9 cellular contexts compared by ENCODE assay signal in the genomic region with DNA sequence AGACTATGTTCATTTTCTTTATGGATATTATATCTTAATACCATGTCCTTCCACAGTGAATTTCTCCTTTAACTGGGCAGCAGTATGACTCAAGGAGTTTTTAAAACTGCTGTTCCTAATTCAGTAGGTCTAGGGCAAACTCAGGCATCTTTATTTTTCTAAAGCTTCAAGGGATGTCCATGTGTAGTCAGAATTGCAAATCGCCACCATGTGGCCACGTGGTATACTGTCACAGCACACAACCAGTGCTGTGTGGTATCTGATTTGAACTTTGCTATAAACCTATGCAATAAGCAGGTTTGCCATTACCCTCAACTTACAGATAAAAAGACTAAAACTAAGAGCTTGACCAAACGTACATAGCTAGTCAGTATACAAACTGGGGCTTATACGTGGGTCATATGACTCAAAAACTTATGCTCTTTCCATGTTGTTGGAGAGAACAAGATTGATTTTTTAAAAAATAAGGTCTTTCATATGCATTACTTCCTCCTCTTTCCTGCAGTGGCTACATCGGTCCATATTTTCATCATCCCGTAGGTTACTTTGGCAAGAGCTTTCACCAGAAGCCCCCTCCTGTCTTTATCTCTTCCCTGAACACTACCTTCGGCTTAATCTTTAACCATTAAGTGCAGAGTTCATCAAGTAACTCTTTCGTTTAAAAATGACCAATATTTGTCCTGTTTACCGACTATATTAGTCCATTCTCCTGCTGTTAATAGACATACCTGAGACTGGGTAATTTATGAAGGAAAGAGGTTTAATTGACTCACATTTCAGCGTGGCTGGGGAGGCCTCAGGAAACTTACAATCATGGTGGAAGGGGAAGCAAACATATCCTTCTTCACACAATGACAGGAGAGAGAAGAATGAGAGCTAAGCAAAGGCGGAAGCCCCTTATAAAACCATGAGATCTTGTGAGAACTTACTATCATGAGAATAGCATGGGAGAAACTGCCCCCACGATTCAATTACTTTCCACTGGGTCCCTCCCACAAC. TPM values are rescaled to one million over a fixed set of nuclear protein-coding genes. Genes with fewer than 3 reads are reported as not detected.
DNase-seq lines count a peak whose midpoint lies in the region; ATAC-seq and TF ChIP-seq lines count a peak whose summit lies in the region.
"Had no signal": no experiment of that assay in that cellular context is flagged by ENCODE, and none has a peak within 500 bp of the region (broad histone marks: within the 10 kb centered on the region; RNA-seq: fewer than 3 reads in every experiment).

No MANE protein-coding gene starts in this region.

- no peak overlapping the region for H3K27ac ChIP-seq in CD4-positive, alpha-beta T cell (ENCODE audit: low read depth, low read length)
- peak overlapping the region; percentile 48 for H3K27ac ChIP-seq in hepatocyte
- H3K27ac ChIP-seq: SK-N-MC had no signal

- H3K36me3 Mint-ChIP-seq in CD4-positive, alpha-beta T cell (ENCODE audit: low read depth), result no peaks in the 10 kb centered on the region
- no peaks in the 10 kb centered on the region for H3K36me3 Mint-ChIP-seq in stimulated activated effector memory CD8-positive, alpha-beta T cell treated with anti-CD3 and anti-CD28 coated beads, Interleukin-12 subunit alpha, Interleukin-12 subunit beta, amount 100 ng/mL, for 72 hours

- no peaks in the 10 kb centered on the region for H3K79me2 ChIP-seq in hepatocyte

- H3K9me3 Mint-ChIP-seq in CD4-positive, alpha-beta T cell, result no peaks in the 10 kb centered on the region
- no peaks in the 10 kb centered on the region for H3K9me3 Mint-ChIP-seq in stimulated activated effector memory CD8-positive, alpha-beta T cell treated with anti-CD3 and anti-CD28 coated beads, Interleukin-12 subunit alpha, Interleukin-12 subunit beta, amount 100 ng/mL, for 72 hours

- DNase-seq in CD4-positive, alpha-beta T cell, result peak in 6 of 10 experiments; percentile 15 to 45 (median 22)
- DNase-seq in NCI-H526 (lab: John Stamatoyannopoulos, UW) (peak; percentile 15 to 72), hepatocyte (ENCODE audit: low spot score) (peak; percentile 72), SHP77 treated with DMSO at 0.1 percent for 48 hours (lab: John Stamatoyannopoulos, UW) (no peak)
- DNase-seq in activated naive CD4-positive, alpha-beta T cell treated with anti-CD3 and anti-CD28 coated beads, Interleukin-2, amount 50 U/mL, for 16 hours, result peak; percentile 42
- DNase-seq in stimulated activated effector memory CD8-positive, alpha-beta T cell treated with anti-CD3 and anti-CD28 coated beads, Interleukin-12 subunit alpha, Interleukin-12 subunit beta, amount 100 ng/mL, for 72 hours (ENCODE audit: low spot score in 2 of 2), result no peak

- no peaks in the 10 kb centered on the region for H3K9me3 ChIP-seq in CD4-positive, alpha-beta T cell (ENCODE audit: control insufficient read depth, low read length)
- no peaks in the 10 kb centered on the region for H3K9me3 ChIP-seq in hepatocyte (ENCODE audit: low read depth)

- H3K9me2 ChIP-seq in hepatocyte (replicated peaks; ENCODE audit: insufficient read depth), result no peaks in the 10 kb centered on the region

- H3K4me3 Mint-ChIP-seq in CD4-positive, alpha-beta T cell, result no peak overlapping the region
- no peak overlapping the region for H3K4me3 Mint-ChIP-seq in stimulated activated effector memory CD8-positive, alpha-beta T cell treated with anti-CD3 and anti-CD28 coated beads, Interleukin-12 subunit alpha, Interleukin-12 subunit beta, amount 100 ng/mL, for 72 hours

- WGBS in hepatocyte (ENCODE audit: low lambda C conversion rate, missing lambda C conversion rate), result 44% methylated on average over 11 of the region's 12 CpGs

- H3K36me3 ChIP-seq in hepatocyte (replicated peaks; ENCODE audit: insufficient read depth, low read depth), result no peaks in the 10 kb centered on the region

- no peaks in the 10 kb centered on the region for H3K27me3 Mint-ChIP-seq in CD4-positive, alpha-beta T cell

- CTCF ChIA-PET in CD4-positive, alpha-beta T cell (lab: Charles Lee), result interaction anchor here (0.6 to 3.8 kb wide), 8 partner anchors 8 to 227 kb away, joined by 3 to 24 read pairs (median 4); a partner anchor contains a TSS

- POLR2A ChIA-PET in CD4-positive, alpha-beta T cell (lab: Charles Lee), result no interaction called here

- ATAC-seq in CD4-positive, alpha-beta T cell (ENCODE audit: poor library complexity), result peak; percentile 90
- peak; percentile 90 for ATAC-seq in GM18867 (IDR thresholded peaks at IDR 0.05; ENCODE audit: unreplicated experiment)
- ATAC-seq in HG02973 (IDR thresholded peaks at IDR 0.05; ENCODE audit: unreplicated experiment), result peak; percentile 77
- peak; percentile 81 for ATAC-seq in stimulated activated effector memory CD8-positive, alpha-beta T cell treated with anti-CD3 and anti-CD28 coated beads, Interleukin-12 subunit alpha, Interleukin-12 subunit beta, amount 100 ng/mL, for 72 hours

- no peak overlapping the region for H3K27ac Mint-ChIP-seq in CD4-positive, alpha-beta T cell
- no peak overlapping the region for H3K27ac Mint-ChIP-seq in stimulated activated effector memory CD8-positive, alpha-beta T cell treated with anti-CD3 and anti-CD28 coated beads, Interleukin-12 subunit alpha, Interleukin-12 subunit beta, amount 100 ng/mL, for 72 hours

- intact Hi-C loops in CD4-positive, alpha-beta T cell (cut with DNase I, micrococcal nuclease), result loop anchor here in 1 of 2 experiments (1.0 kb wide), 1 partner anchor 227 kb away; no protein-coding TSS in a partner anchor

- no peaks in the 10 kb centered on the region for H3K27me3 ChIP-seq in CD4-positive, alpha-beta T cell (ENCODE audit: control insufficient read depth, insufficient read depth, low read length)
- H3K27me3 ChIP-seq in hepatocyte, result no peaks in the 10 kb centered on the region

- TF ChIP-seq CTCF in CD4-positive, alpha-beta T cell (IDR thresholded peaks at IDR 0.05), result peak; percentile 73
- TF ChIP-seq CTCF in hepatocyte (IDR thresholded peaks at IDR 0.05; ENCODE audit: poor library complexity), result peak; percentile 62

- no peak overlapping the region for H2AFZ ChIP-seq in hepatocyte

- peaks cover 3% of the 10 kb centered on the region for H3K4me1 ChIP-seq in hepatocyte (ENCODE audit: insufficient read depth)

- no peak overlapping the region for H3K4me3 ChIP-seq in hepatocyte
- H3K4me3 ChIP-seq: SK-N-MC had no signal

- peaks cover 16% of the 10 kb centered on the region for H3K4me1 Mint-ChIP-seq in CD4-positive, alpha-beta T cell (ENCODE audit: low read depth)
- peaks cover 11% of the 10 kb centered on the region for H3K4me1 Mint-ChIP-seq in stimulated activated effector memory CD8-positive, alpha-beta T cell treated with anti-CD3 and anti-CD28 coated beads, Interleukin-12 subunit alpha, Interleukin-12 subunit beta, amount 100 ng/mL, for 72 hours

- no peaks in the 10 kb centered on the region for H4K20me1 ChIP-seq in hepatocyte (ENCODE audit: insufficient read depth, poor library complexity, severe bottlenecking)

- peak overlapping the region; percentile 56 for H3K4me2 ChIP-seq in hepatocyte

RNA-seq across cellular contexts. Expression of a gene that starts 8.0 kb away (rescaled TPM):
- total RNA-seq in CD4-positive, alpha-beta T cell, result 1 to 10 TPM; 8.1 to 9.8 TPM
- total RNA-seq in hepatocyte, result 31.5 and 51.3 TPM in 2 replicates
- polyA plus RNA-seq in hepatocyte, result 52.2 and 61.3 TPM in 2 replicates

RNA-seq across cellular contexts. Expression of a gene that starts 32.0 kb away (rescaled TPM):
- 10 to 100 TPM; 11.2 to 11.8 TPM for total RNA-seq in CD4-positive, alpha-beta T cell
- 14.1 and 18.8 TPM in 2 replicates for total RNA-seq in hepatocyte
- polyA plus RNA-seq in hepatocyte, result 9.5 and 12.9 TPM in 2 replicates

Comparison
In these comparisons a context has a peak if more than half of its experiments do, and no peak if none do; other contexts are left out.
1. DNase-seq: peak in CD4-positive, alpha-beta T cell (6 of 10), NCI-H526 (2 of 2), activated naive CD4-positive, alpha-beta T cell treated with anti-CD3 and anti-CD28 coated beads, Interleukin-2, amount 50 U/mL, for 16 hours (single experiment) and hepatocyte (single experiment); none in stimulated activated effector memory CD8-positive, alpha-beta T cell treated with anti-CD3 and anti-CD28 coated beads, Interleukin-12 subunit alpha, Interleukin-12 subunit beta, amount 100 ng/mL, for 72 hours (0 of 2) and SHP77 treated with DMSO at 0.1 percent for 48 hours (single experiment).
2. Peak in every context shown above with its lines, with median percentiles within 50 percentile points of each other: ATAC-seq.